Comparison of ENCODE assay signal across 8 cellular contexts in genomic region chr22:29689872-29690213, GRCh38. TPM values are rescaled to one million over a fixed set of nuclear protein-coding genes. Genes with fewer than 3 reads are reported as not detected.
DNase-seq lines count a peak whose midpoint lies in the region; ATAC-seq, FAIRE-seq and TF ChIP-seq lines count a peak whose summit lies in the region.

No MANE protein-coding gene starts in this region.

- TF ChIP-seq POLR2A in A549 (IDR thresholded peaks at IDR 0.05; ENCODE audit: low read length) = no peak
- TF ChIP-seq POLR2A in gastrocnemius medialis (IDR thresholded peaks at IDR 0.05) = no peak

- peaks cover 0 to 20% of the 10 kb centered on the region in 2 donors for H3K36me3 ChIP-seq in gastrocnemius medialis

- TF ChIP-seq RAD21 in A549 (conservative IDR thresholded peaks at IDR 0.05 in 1 of 2, IDR thresholded peaks at IDR 0.05 in 1 of 2) = peak; percentile 62 to 67; a peak in 4 of 5 replicates

- H3K4me2 ChIP-seq in A549 = no peak overlapping the region

- H3K4me1 ChIP-seq in A549 = no peaks in the 10 kb centered on the region
- peaks cover 7 to 13% of the 10 kb centered on the region in 2 donors for H3K4me1 ChIP-seq in gastrocnemius medialis

- H3K27me3 ChIP-seq in gastrocnemius medialis = no peaks in the 10 kb centered on the region

- H3K27ac ChIP-seq in A549 = no peak overlapping the region
- H3K27ac ChIP-seq in gastrocnemius medialis = no peak overlapping the region

- peak; percentile 57 to 85; a peak in 4 of 6 replicates for ATAC-seq in A549
- peak; percentile 78 for ATAC-seq in left ventricle myocardium superior
- ATAC-seq in gastrocnemius medialis = peak; percentile 39 to 93
- ATAC-seq in GM19324 (IDR thresholded peaks at IDR 0.05; ENCODE audit: low FRiP score, unreplicated experiment) = no peak
- ATAC-seq in HG03439 (IDR thresholded peaks at IDR 0.05; ENCODE audit: unreplicated experiment) = no peak

- FAIRE-seq in A549 (lab: Jason Lieb, UNC) = no peak

- peak; percentile 58 for TF ChIP-seq CTCF in A549 (IDR thresholded peaks at IDR 0.05)
- peak; percentile 76 for TF ChIP-seq CTCF in GM12874 (IDR thresholded peaks at IDR 0.05; ENCODE audit: insufficient read depth, low read depth, low read length)
- peak; percentile 48 to 78 (median 70) for TF ChIP-seq CTCF in gastrocnemius medialis (IDR thresholded peaks at IDR 0.05 in 4 of 5, conservative IDR thresholded peaks at IDR 0.05 in 1 of 5)

- intact Hi-C loops in left ventricle myocardium superior (cut with micrococcal nuclease) (no loop called here), gastrocnemius medialis (cut with DNase I; ENCODE audit: low total_unique reads) (loop anchor here (1.0 to 2.0 kb wide), 2 partner anchors 315 to 399 kb away; no protein-coding TSS in a partner anchor)

- in situ Hi-C loops in gastrocnemius medialis (cut with MboI; ENCODE audit: low sequenced_read_pairs in 4 of 4) = loop anchor here in 2 of 4 donors (25.0 kb wide), 1 partner anchor 322 kb away; no protein-coding TSS in a partner anchor

- H3K4me3 ChIP-seq in A549 (no peak overlapping the region), gastrocnemius medialis (no peak overlapping the region)

- CTCF ChIA-PET in A549 (lab: Yijun Ruan, JAX) = interaction anchor here (0.8 to 3.8 kb wide), 21 partner anchors 9 to 399 kb away, joined by 3 to 17 read pairs (median 4); no protein-coding TSS in a partner anchor

- H3K9me3 ChIP-seq in A549 (no peaks in the 10 kb centered on the region), gastrocnemius medialis (no peaks in the 10 kb centered on the region)

- TF ChIP-seq EP300 in A549 (IDR thresholded peaks at IDR 0.05) = no peak

- POLR2A ChIA-PET in A549 (lab: Yijun Ruan, JAX) = no interaction called here

- 33% methylated on average over 8 of the region's 8 CpGs for WGBS in A549 (ENCODE audit: missing lambda C conversion rate)

- DNase-seq in A549 (ENCODE audit: low read depth in 1 of 2, low spot score in 1 of 2) (peak in 1 of 2 experiments; percentile 30), NCI-H82 treated with DMSO at 0.1 percent for 48 hours (lab: John Stamatoyannopoulos, UW; ENCODE audit: unreplicated experiment) (peak; percentile 41), left ventricle myocardium superior (peak; percentile 74), gastrocnemius medialis (peak; percentile 20 to 62)
- peak; percentile 44 for DNase-seq in activated naive CD4-positive, alpha-beta T cell treated with anti-CD3 and anti-CD28 coated beads, Interleukin-2, amount 50 U/mL, for 16 hours

TF ChIP-seq in A549, 52 proteins besides CTCF, POLR2A, EP300 and RAD21:
- TF ChIP-seq HES2 (IDR thresholded peaks at IDR 0.05) = no peak
- TF ChIP-seq HMGXB4 (CRISPR knock-in tag; IDR thresholded peaks at IDR 0.05; ENCODE audit: borderline replicate concordance) = no peak
- TF ChIP-seq SMC3 (IDR thresholded peaks at IDR 0.05) = peak; percentile 74

RNA-seq across cellular contexts. Expression of gene CABP7, which starts 30.0 kb away (rescaled TPM):
- polyA plus RNA-seq in A549 (2011; rRNA removed) (0.05 and 0.09 TPM in 2 replicates), A549 (2017; fragmentation: RNase III; extraction: RNeasy Plus Mini Kit Qiagen cat#74134 plus additional on column Dnase treatment) (0.13 to 0.17 TPM (median 0.15 TPM) in 3 replicates)
- polyA plus RNA-seq in A549 (2012; cell fraction: cytosol; rRNA removed) = 0.15 and 0.21 TPM in 2 replicates
- 0.17 and 0.27 TPM in 2 replicates for polyA plus RNA-seq in A549 (2012; cell fraction: nucleus; rRNA removed)
- 0.15 and 0.21 TPM in 2 replicates for polyA minus RNA-seq in A549 (2011; rRNA and poly(A)+ RNA removed)
- total RNA-seq in left ventricle myocardium superior (not detected), gastrocnemius medialis (not detected)

Comparison
In these comparisons a context has a peak if more than half of its experiments do, and no peak if none do; other contexts are left out.
1. ATAC-seq: peak in A549 (2 of 2), left ventricle myocardium superior (single experiment) and gastrocnemius medialis (2 of 2); none in GM19324 (single experiment) and HG03439 (single experiment).
2. Peak in every context shown above with its lines, with median percentiles within 50 percentile points of each other: CTCF ChIP-seq.